ENCODE assay signal across 13 cellular contexts in the genomic region with DNA sequence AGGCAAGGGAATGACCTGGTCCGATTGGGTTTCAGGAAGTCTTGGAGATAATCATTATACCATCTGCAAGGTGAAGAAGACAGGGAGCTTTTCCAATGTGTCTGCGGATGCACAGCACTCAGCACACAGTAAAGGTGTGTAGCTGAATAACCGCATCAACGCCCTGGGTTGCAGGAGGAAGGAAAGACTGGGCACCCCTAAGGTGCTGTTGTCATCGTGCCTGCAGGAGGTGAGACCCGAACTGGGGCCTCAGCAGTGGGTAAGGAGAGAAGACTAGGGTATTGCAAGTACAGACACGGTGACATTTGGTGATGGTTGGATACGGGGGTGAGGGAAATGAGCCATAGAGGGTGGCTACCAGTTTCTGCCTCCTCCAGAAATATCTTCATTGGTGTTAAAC. TPM values are rescaled to one million over a fixed set of nuclear protein-coding genes. Genes with fewer than 3 reads are reported as not detected.
DNase-seq lines count a peak whose midpoint lies in the region; ATAC-seq and TF ChIP-seq lines count a peak whose summit lies in the region.
"Had no signal": no experiment of that assay in that cellular context is flagged by ENCODE, and none has a peak within 500 bp of the region (broad histone marks: within the 10 kb centered on the region; RNA-seq: fewer than 3 reads in every experiment).

No MANE protein-coding gene starts in this region.

- H3K9me3 ChIP-seq in stomach smooth muscle (ENCODE audit: control insufficient read depth in 2 of 2, low read length in 2 of 2), result no peaks in the 10 kb centered on the region

- peaks cover 17% of the 10 kb centered on the region for H3K4me1 ChIP-seq in stomach smooth muscle (ENCODE audit: control insufficient read depth, insufficient read depth, low read length)

- H3K27me3 Mint-ChIP-seq in activated naive CD4-positive, alpha-beta T cell treated with anti-CD3 and anti-CD28 coated beads, Interleukin-2, amount 10 ng/mL, durations not matched to agents 7 days and 5 days, result peaks cover 53% of the 10 kb centered on the region
- H3K27me3 Mint-ChIP-seq in WTC11 (ENCODE audit: low read depth), result peaks cover 18% of the 10 kb centered on the region
- peaks cover 1 to 21% (median 7%) of the 10 kb centered on the region in 3 donors for H3K27me3 Mint-ChIP-seq in immature natural killer cell (ENCODE audit: low read depth in 3 of 3)

- no peak for TF ChIP-seq CTCF in WTC11 (IDR thresholded peaks at IDR 0.05)

- POLR2A ChIA-PET in WTC11 (lab: Charles Lee), result no interaction called here

- no peaks in the 10 kb centered on the region for H3K9me3 Mint-ChIP-seq in activated naive CD4-positive, alpha-beta T cell treated with anti-CD3 and anti-CD28 coated beads, Interleukin-2, amount 10 ng/mL, durations not matched to agents 7 days and 5 days
- H3K9me3 Mint-ChIP-seq in WTC11, result no peaks in the 10 kb centered on the region
- H3K9me3 Mint-ChIP-seq in immature natural killer cell, result no peaks in the 10 kb centered on the region

- ATAC-seq in WTC11, result no peak
- ATAC-seq in GM21423 (IDR thresholded peaks at IDR 0.05; ENCODE audit: unreplicated experiment), result no peak
- no peak for ATAC-seq in activated CD4-positive, CD25-positive, alpha-beta regulatory T cell treated with anti-CD3 and anti-CD28 coated beads, Interleukin-2, amount 50 U/mL, for 24 hours

- peaks cover 0 to 5% of the 10 kb centered on the region in 2 donors for H3K36me3 ChIP-seq in stomach smooth muscle (ENCODE audit: control insufficient read depth in 2 of 2, insufficient read depth in 2 of 2, low read length in 2 of 2)

- H3K9ac ChIP-seq in stomach smooth muscle (ENCODE audit: low read length in 2 of 2), result no peak overlapping the region

- CTCF ChIA-PET in activated naive CD4-positive, alpha-beta T cell treated with anti-CD3 and anti-CD28 coated beads, Interleukin-2, amount 10 ng/mL, durations not matched to agents 7 days and 5 days (lab: Charles Lee), result interaction anchor here (1.2 kb wide), 1 partner anchor 113 kb away, joined by 3 read pairs; no protein-coding TSS in a partner anchor
- CTCF ChIA-PET in WTC11 (lab: Charles Lee), result interaction anchor here (1.1 to 3.4 kb wide), 4 partner anchors 21 to 56 kb away, joined by 3 to 30 read pairs (median 8); no protein-coding TSS in a partner anchor

- peaks cover 3% of the 10 kb centered on the region for H3K36me3 Mint-ChIP-seq in activated naive CD4-positive, alpha-beta T cell treated with anti-CD3 and anti-CD28 coated beads, Interleukin-2, amount 10 ng/mL, durations not matched to agents 7 days and 5 days
- H3K36me3 Mint-ChIP-seq in WTC11, result no peaks in the 10 kb centered on the region
- H3K36me3 Mint-ChIP-seq in immature natural killer cell, result no peaks in the 10 kb centered on the region

- H3K27ac ChIP-seq in stomach smooth muscle (ENCODE audit: low read length), result peak overlapping the region; percentile 42

- DNase-seq in activated naive CD4-positive, alpha-beta T cell treated with anti-CD3 and anti-CD28 coated beads, Interleukin-2, amount 10 ng/mL, durations not matched to agents 7 days and 5 days, result no peak
- no peak for DNase-seq in activated naive CD4-positive, alpha-beta T cell treated with Interleukin-2 at 50 U/mL for 16 hours
- DNase-seq in WTC11 (ENCODE audit: low spot score), result no peak
- peak; percentile 17 to 53 (median 22) for DNase-seq in immature natural killer cell
- DNase-seq in central memory CD4-positive, alpha-beta T cell, result no peak
- DNase-seq: activated CD4-positive, CD25-positive, alpha-beta regulatory T cell; activated gamma-delta T cell treated with Interleukin-2 at 50 U/mL for 16 hours; cerebellar nuclear complex; islet precursor cell; nucleus accumbens had no signal

- H3K4me3 ChIP-seq in stomach smooth muscle (ENCODE audit: low read length in 2 of 2), result no peak overlapping the region

- H3K27ac Mint-ChIP-seq in activated naive CD4-positive, alpha-beta T cell treated with anti-CD3 and anti-CD28 coated beads, Interleukin-2, amount 10 ng/mL, durations not matched to agents 7 days and 5 days, result no peak overlapping the region
- H3K27ac Mint-ChIP-seq in WTC11, result no peak overlapping the region
- peak overlapping the region in 3 of 6 donors; percentile 12 to 81 (median 75) for H3K27ac Mint-ChIP-seq in immature natural killer cell

- H3K4me1 Mint-ChIP-seq in activated naive CD4-positive, alpha-beta T cell treated with anti-CD3 and anti-CD28 coated beads, Interleukin-2, amount 10 ng/mL, durations not matched to agents 7 days and 5 days, result peaks cover 20% of the 10 kb centered on the region
- H3K4me1 Mint-ChIP-seq in WTC11 (peaks cover 24% of the 10 kb centered on the region), immature natural killer cell (peaks cover 28 to 33% of the 10 kb centered on the region in 2 donors)

- no peaks in the 10 kb centered on the region for H3K27me3 ChIP-seq in stomach smooth muscle (ENCODE audit: control insufficient read depth in 1 of 2, insufficient read depth in 2 of 2, low read length in 2 of 2)

- H3K4me3 Mint-ChIP-seq in activated naive CD4-positive, alpha-beta T cell treated with anti-CD3 and anti-CD28 coated beads, Interleukin-2, amount 10 ng/mL, durations not matched to agents 7 days and 5 days, result peak overlapping the region; percentile 92
- H3K4me3 Mint-ChIP-seq in WTC11 (peak overlapping the region; percentile 65), immature natural killer cell (peak overlapping the region; percentile 77 to 92 (median 88))

TF ChIP-seq in WTC11, 78 proteins besides CTCF, POLR2A, EP300 and RAD21:
- TF ChIP-seq ZNF416 (CRISPR knock-in tag; IDR thresholded peaks at IDR 0.05), result no peak
- no peak for TF ChIP-seq IRF1 (CRISPR knock-in tag; IDR thresholded peaks at IDR 0.05)
- TF ChIP-seq ZNF396 (CRISPR knock-in tag; IDR thresholded peaks at IDR 0.05; ENCODE audit: borderline replicate concordance), result no peak
- no peak for TF ChIP-seq FOXK1 (CRISPR knock-in tag; IDR thresholded peaks at IDR 0.05)
- no peak for TF ChIP-seq NFYB (CRISPR knock-in tag; conservative IDR thresholded peaks at IDR 0.05; ENCODE audit: low read depth)
- TF ChIP-seq, protein P1, sequence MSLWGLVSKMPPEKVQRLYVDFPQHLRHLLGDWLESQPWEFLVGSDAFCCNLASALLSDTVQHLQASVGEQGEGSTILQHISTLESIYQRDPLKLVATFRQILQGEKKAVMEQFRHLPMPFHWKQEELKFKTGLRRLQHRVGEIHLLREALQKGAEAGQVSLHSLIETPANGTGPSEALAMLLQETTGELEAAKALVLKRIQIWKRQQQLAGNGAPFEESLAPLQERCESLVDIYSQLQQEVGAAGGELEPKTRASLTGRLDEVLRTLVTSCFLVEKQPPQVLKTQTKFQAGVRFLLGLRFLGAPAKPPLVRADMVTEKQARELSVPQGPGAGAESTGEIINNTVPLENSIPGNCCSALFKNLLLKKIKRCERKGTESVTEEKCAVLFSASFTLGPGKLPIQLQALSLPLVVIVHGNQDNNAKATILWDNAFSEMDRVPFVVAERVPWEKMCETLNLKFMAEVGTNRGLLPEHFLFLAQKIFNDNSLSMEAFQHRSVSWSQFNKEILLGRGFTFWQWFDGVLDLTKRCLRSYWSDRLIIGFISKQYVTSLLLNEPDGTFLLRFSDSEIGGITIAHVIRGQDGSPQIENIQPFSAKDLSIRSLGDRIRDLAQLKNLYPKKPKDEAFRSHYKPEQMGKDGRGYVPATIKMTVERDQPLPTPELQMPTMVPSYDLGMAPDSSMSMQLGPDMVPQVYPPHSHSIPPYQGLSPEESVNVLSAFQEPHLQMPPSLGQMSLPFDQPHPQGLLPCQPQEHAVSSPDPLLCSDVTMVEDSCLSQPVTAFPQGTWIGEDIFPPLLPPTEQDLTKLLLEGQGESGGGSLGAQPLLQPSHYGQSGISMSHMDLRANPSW (CRISPR knock-in tag; conservative IDR thresholded peaks at IDR 0.05; ENCODE audit: low read depth), result no peak
- TF ChIP-seq NR3C1 (CRISPR knock-in tag; conservative IDR thresholded peaks at IDR 0.05; ENCODE audit: low read depth), result no peak

RNA-seq across cellular contexts. Expression of gene TRIM62, which starts 1.1 kb away (rescaled TPM):
- 10.7 to 13.6 TPM (median 11.0 TPM) in 3 replicates for total RNA-seq in WTC11 (2021)
- 1 to 10 TPM in 2 of 3 donors, not detected in 1; 2.5 to 8.0 TPM for polyA plus RNA-seq in immature natural killer cell

Comparison
In these comparisons a context has a peak if more than half of its experiments do, and no peak if none do; other contexts are left out.
1. DNase-seq: peak in immature natural killer cell (3 of 3); none in activated naive CD4-positive, alpha-beta T cell treated with anti-CD3 and anti-CD28 coated beads, Interleukin-2, amount 10 ng/mL, durations not matched to agents 7 days and 5 days (single experiment), activated naive CD4-positive, alpha-beta T cell treated with Interleukin-2 at 50 U/mL for 16 hours (single experiment), WTC11 (single experiment) and central memory CD4-positive, alpha-beta T cell (single experiment).
2. Peak in every context shown above with its lines, with median percentiles within 50 percentile points of each other: H3K4me3 Mint-ChIP-seq.